Comparison of ENCODE assay signal across 9 cellular contexts in the genomic region with DNA sequence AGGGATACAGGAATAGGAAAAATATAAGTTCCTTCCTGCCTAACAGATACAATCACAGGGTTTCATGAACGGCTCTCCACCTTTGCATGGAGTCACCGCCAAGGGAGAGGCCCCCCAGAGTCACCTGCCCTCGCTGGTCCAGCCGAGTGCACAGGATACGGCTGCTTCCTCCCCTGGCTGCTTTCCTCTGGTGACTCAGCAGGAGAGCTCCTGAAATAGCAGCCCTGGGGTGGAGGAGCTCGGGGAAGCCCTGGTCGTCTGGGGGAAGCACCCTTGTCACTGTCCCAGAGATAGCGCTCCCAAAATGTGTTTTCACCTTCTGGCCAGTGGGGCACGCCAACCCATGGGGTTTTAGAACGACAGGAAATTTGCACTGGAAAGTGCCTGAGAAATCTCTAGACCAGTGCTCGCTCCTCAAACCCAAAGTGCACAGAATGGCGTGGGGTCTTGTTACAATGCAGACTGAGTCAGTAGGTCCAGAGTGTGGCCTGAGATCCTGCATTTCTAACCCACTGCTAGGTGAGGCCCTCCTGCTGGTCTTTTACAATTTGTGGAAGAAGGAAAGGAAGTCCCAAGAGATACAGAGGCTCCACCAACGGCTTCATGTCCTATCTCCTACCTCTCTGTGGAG. TPM values are rescaled to one million over a fixed set of nuclear protein-coding genes. Genes with fewer than 3 reads are reported as not detected.
DNase-seq lines count a peak whose midpoint lies in the region; ATAC-seq, FAIRE-seq and TF ChIP-seq lines count a peak whose summit lies in the region.
"Had no signal": no experiment of that assay in that cellular context is flagged by ENCODE, and none has a peak within 500 bp of the region (broad histone marks: within the 10 kb centered on the region; RNA-seq: fewer than 3 reads in every experiment).

No MANE protein-coding gene starts in this region.

- CTCF ChIA-PET in K562 (lab: Yijun Ruan, JAX; ENCODE audit: low intra/inter-chr PET ratio) = no interaction called here
- CTCF ChIA-PET in naive thymus-derived CD4-positive, alpha-beta T cell (lab: Charles Lee) = no interaction called here

- in situ Hi-C loops in K562 (cut with MboI) = no loop called here

- no peak overlapping the region for H3K4me3 Mint-ChIP-seq in naive thymus-derived CD4-positive, alpha-beta T cell
- H3K4me3 Mint-ChIP-seq: central memory CD8-positive, alpha-beta T cell had no signal

- H3K9me3 Mint-ChIP-seq in naive thymus-derived CD4-positive, alpha-beta T cell = peaks cover 0 to 2% (median 0%) of the 10 kb centered on the region in 11 donors
- H3K9me3 Mint-ChIP-seq: central memory CD8-positive, alpha-beta T cell had no signal

- peak; percentile 73 for ATAC-seq in HG03039 (IDR thresholded peaks at IDR 0.05; ENCODE audit: unreplicated experiment)
- peak; percentile 83 for ATAC-seq in K562
- ATAC-seq in naive thymus-derived CD4-positive, alpha-beta T cell = peak; percentile 34
- ATAC-seq in HG02981 (IDR thresholded peaks at IDR 0.05; ENCODE audit: unreplicated experiment) = no peak

- no peak for TF ChIP-seq POLR2A in K562 (conservative IDR thresholded peaks at IDR 0.05)

- no peaks in the 10 kb centered on the region; the same call in 1 of the 2 replicates for H4K20me1 ChIP-seq in K562 (replicated peaks; ENCODE audit: control insufficient read depth, insufficient read depth, low read length)

- peak overlapping the region; percentile 9; the same call in 1 of the 2 replicates for H2AFZ ChIP-seq in K562 (ENCODE audit: low read depth, low read length)

- H3K27ac Mint-ChIP-seq in naive thymus-derived CD4-positive, alpha-beta T cell = no peak overlapping the region

- no peaks in the 10 kb centered on the region for H3K36me3 Mint-ChIP-seq in naive thymus-derived CD4-positive, alpha-beta T cell

- BruUV-seq in K562 (replicated peaks; lab: Mats Ljungman, UMichigan) = no TSS peak

- peaks cover 0 to 4% (median 0%) of the 10 kb centered on the region in 7 donors for H3K4me1 Mint-ChIP-seq in naive thymus-derived CD4-positive, alpha-beta T cell
- H3K4me1 Mint-ChIP-seq: central memory CD8-positive, alpha-beta T cell had no signal

- intact Hi-C loops in K562 (cut with micrococcal nuclease) = no loop called here
- intact Hi-C loops in naive thymus-derived CD4-positive, alpha-beta T cell (cut with micrococcal nuclease) = no loop called here

- H3K36me3 ChIP-seq in GM06990 (ENCODE audit: control insufficient read depth, insufficient read depth, low read length) (no peaks in the 10 kb centered on the region), K562 (ENCODE audit: control insufficient read depth, insufficient read depth, low read length) (no peaks in the 10 kb centered on the region)
- no peaks in the 10 kb centered on the region for H3K36me3 ChIP-seq in naive thymus-derived CD4-positive, alpha-beta T cell (ENCODE audit: control insufficient read depth in 2 of 3, insufficient read depth in 3 of 3, low read length in 3 of 3)

- no peak overlapping the region for H3K4me2 ChIP-seq in K562 (ENCODE audit: insufficient read depth, low read length)

- H3K4me3 ChIP-seq in GM06990 (replicated peaks; ENCODE audit: low read depth, low read length) = no peak overlapping the region
- no peak overlapping the region for H3K4me3 ChIP-seq in K562
- no peak overlapping the region for H3K4me3 ChIP-seq in naive thymus-derived CD4-positive, alpha-beta T cell (ENCODE audit: low read length)

- no peak for TF ChIP-seq EP300 in K562 (IDR thresholded peaks at IDR 0.05; ENCODE audit: low read length)

- no peaks in the 10 kb centered on the region for H3K9me3 ChIP-seq in K562 (replicated peaks; ENCODE audit: control insufficient read depth, insufficient read depth, low read depth, low read length)
- H3K9me3 ChIP-seq in naive thymus-derived CD4-positive, alpha-beta T cell (ENCODE audit: control insufficient read depth in 2 of 3, low read length in 3 of 3) = no peaks in the 10 kb centered on the region

- H3K27ac ChIP-seq in K562 (ENCODE audit: extremely low read depth, low read depth, low read length) = no peak overlapping the region
- H3K27ac ChIP-seq in naive thymus-derived CD4-positive, alpha-beta T cell (ENCODE audit: low read depth, low read length) = no peak overlapping the region

- H3K27me3 Mint-ChIP-seq in naive thymus-derived CD4-positive, alpha-beta T cell = peaks cover 0 to 18% (median 4%) of the 10 kb centered on the region in 5 donors

- no peak for TF ChIP-seq RAD21 in K562 (CRISPR knock-in tag; conservative IDR thresholded peaks at IDR 0.05 in 1 of 2, IDR thresholded peaks at IDR 0.05 in 1 of 2)

- DNase-seq in GM06990 (ENCODE audit: extremely low read depth, insufficient read length) (peak; percentile 26), K562 (ENCODE audit: extremely low read depth in 1 of 4, low spot score in 3 of 4) (peak; percentile 47 to 76 (median 53)), SIG-M5 (lab: John Stamatoyannopoulos, UW) (no peak), DMS79 treated with DMSO at 0.1 percent for 48 hours (lab: John Stamatoyannopoulos, UW) (no peak), NAMALWA (ENCODE audit: low spot score) (no peak)
- DNase-seq in naive thymus-derived CD4-positive, alpha-beta T cell = no peak

- 3% methylated on average over 13 of the region's 13 CpGs for WGBS in K562 (ENCODE audit: insufficient coverage, low coverage, missing lambda C conversion rate)

- H3K79me2 ChIP-seq in K562 (ENCODE audit: control insufficient read depth, insufficient read depth, low read length) = no peaks in the 10 kb centered on the region

- H3K9ac ChIP-seq in K562 (ENCODE audit: insufficient read depth in 1 of 2, low read depth in 2 of 2, low read length in 2 of 2) = peak overlapping the region in 1 of 2 experiments; percentile 59; a peak in 1 of 4 replicates

- POLR2A ChIA-PET in K562 (lab: Yijun Ruan, JAX) = interaction anchor here (0.6 kb wide), 1 partner anchor 24 kb away, joined by 3 read pairs; no protein-coding TSS in a partner anchor
- POLR2A ChIA-PET in naive thymus-derived CD4-positive, alpha-beta T cell (lab: Charles Lee) = no interaction called here

- H3K27me3 ChIP-seq in GM06990 (replicated peaks; ENCODE audit: control insufficient read depth, insufficient read depth, low read length) (no peaks in the 10 kb centered on the region), K562 (ENCODE audit: control insufficient read depth in 2 of 2, insufficient read depth in 2 of 2, low read length in 2 of 2) (peaks cover 20 to 63% of the 10 kb centered on the region in 2 experiments)
- H3K27me3 ChIP-seq in naive thymus-derived CD4-positive, alpha-beta T cell (ENCODE audit: control insufficient read depth in 2 of 2, insufficient read depth in 2 of 2, low read length in 2 of 2) = no peaks in the 10 kb centered on the region

- no peaks in the 10 kb centered on the region for H3K9me1 ChIP-seq in K562 (ENCODE audit: control insufficient read depth, insufficient read depth, low read length)

- H3K4me1 ChIP-seq in K562 (replicated peaks in 1 of 2; ENCODE audit: control insufficient read depth in 2 of 2, insufficient read depth in 2 of 2, low read length in 2 of 2) = peaks cover 4 to 10% of the 10 kb centered on the region in 2 experiments; a peak in 2 of 5 replicates
- no peaks in the 10 kb centered on the region for H3K4me1 ChIP-seq in naive thymus-derived CD4-positive, alpha-beta T cell (ENCODE audit: control insufficient read depth in 2 of 2, insufficient read depth in 2 of 2, low read length in 2 of 2)

- peak; percentile 6 for TF ChIP-seq CTCF in GM06990 (IDR thresholded peaks at IDR 0.05; ENCODE audit: insufficient read depth, low read length, poor library complexity, severe bottlenecking)
- peak in 2 of 3 experiments; percentile 13 to 15; a peak in 1 of 6 replicates for TF ChIP-seq CTCF in K562 (IDR thresholded peaks at IDR 0.05 in 2 of 3, conservative IDR thresholded peaks at IDR 0.05 in 1 of 3; ENCODE audit: insufficient read depth in 2 of 3, low read depth in 1 of 3, low read length in 3 of 3)

- no peak for FAIRE-seq in K562 (lab: Jason Lieb, UNC)

TF ChIP-seq in K562, 482 proteins besides CTCF, POLR2A, EP300 and RAD21 (continues in another document):
- TF ChIP-seq MAFG (tag; conservative IDR thresholded peaks at IDR 0.05) (peak; percentile 59), ATF7 (IDR thresholded peaks at IDR 0.05) (no peak), RCOR1 (IDR thresholded peaks at IDR 0.05; ENCODE audit: borderline replicate concordance in 1 of 2, low read depth in 2 of 2, low read length in 2 of 2) (peak in 1 of 2 experiments; percentile 24; a peak in 1 of 4 replicates), MEF2A (IDR thresholded peaks at IDR 0.05; ENCODE audit: control insufficient read depth, low read depth, low read length) (peak; percentile 46; the same call in 1 of the 2 replicates), U2AF1 (optimal IDR thresholded peaks at IDR 0.05; ENCODE audit: low read depth, low read length) (no peak), JUND (IDR thresholded peaks at IDR 0.05; ENCODE audit: borderline replicate concordance, low read depth, low read length) (peak; percentile 47; the same call in 1 of the 2 replicates), JUND (tag; IDR thresholded peaks at IDR 0.05; ENCODE audit: borderline replicate concordance, low read depth, low read length) (peak; percentile 33; the same call in 1 of the 3 replicates)

RNA-seq across cellular contexts. Expression of gene FAM50B, which starts 35.9 kb away (rescaled TPM):
- not detected in 2 replicates for total RNA-seq in K562 (2011; cell fraction: chromatin; rRNA removed; ENCODE audit: low replicate concordance)
- not detected in 2 replicates for total RNA-seq in K562 (2011; cell fraction: nucleolus; rRNA removed)
- total RNA-seq in K562 (2011; cell fraction: nucleoplasm; rRNA removed) = not detected in 2 replicates
- not detected in 2 replicates for total RNA-seq in K562 (2014; rRNA removed)
- not detected in 2 replicates for total RNA-seq in K562 (2014; rRNA removed; fragmentation: Illumina TruSeq; extraction: Trizol)
- not detected in 2 replicates for total RNA-seq in K562 (2015; rRNA removed; fragmentation: Illumina TruSeq; extraction: Trizol)
- total RNA-seq in K562 (2021) = 0.09 and 0.13 TPM in 2 replicates
- polyA plus RNA-seq in K562 (2011; rRNA removed) = 0.04 and 0.13 TPM in 2 replicates
- 0.12 TPM in 1 of 2 replicates, not detected in the other for polyA plus RNA-seq in K562 (2011; cell fraction: cytosol; rRNA removed)
- polyA plus RNA-seq in K562 (2011; cell fraction: nucleus; rRNA removed) = 0.07 TPM in 1 of 2 replicates, not detected in the other
- 0.07 and 0.11 TPM in 2 replicates for polyA plus RNA-seq in K562 (2012)
- polyA plus RNA-seq in K562 (2014; fragmentation: Illumina TruSeq; extraction: Trizol) = not detected in 2 replicates
- not detected for polyA plus RNA-seq in K562 (2014; fragmentation: Nextera tagmentation; extraction: Ambion mirVana)
- 0.16 TPM in 1 of 2 replicates, not detected in the other for polyA plus RNA-seq in K562 (2014; rRNA removed)
- not detected in 2 replicates for polyA minus RNA-seq in K562 (2011; rRNA and poly(A)+ RNA removed)
- polyA minus RNA-seq in K562 (2011; cell fraction: cytosol; rRNA and poly(A)+ RNA removed) = not detected in 2 replicates
- polyA minus RNA-seq in K562 (2011; cell fraction: nucleus; rRNA and poly(A)+ RNA removed) = not detected in 2 replicates
- 10 to 100 TPM in 3 of 5 experiments, 1 to 10 TPM in 2; 3.4 to 14.1 (median 12.0) TPM for total RNA-seq in naive thymus-derived CD4-positive, alpha-beta T cell
- polyA plus RNA-seq in naive thymus-derived CD4-positive, alpha-beta T cell = 10 to 100 TPM in 1 of 2 donors, 1 to 10 TPM in 1; 6.4 to 22.9 TPM

Comparison
In these comparisons a context has a peak if more than half of its experiments do, and no peak if none do; other contexts are left out.
1. DNase-seq: peak in GM06990 (single experiment) and K562 (4 of 4); none in naive thymus-derived CD4-positive, alpha-beta T cell (0 of 9), SIG-M5 (single experiment), DMS79 treated with DMSO at 0.1 percent for 48 hours (single experiment) and NAMALWA (single experiment).